In genomic region chr22:25554321-25555088, GRCh38 we compare ENCODE assay signal across 16 cellular contexts.
"Had no signal": no experiment of that assay in that cellular context is flagged by ENCODE, and none has a peak within 500 bp of the region (broad histone marks: within the 10 kb centered on the region; RNA-seq: fewer than 3 reads in every experiment).

No MANE protein-coding gene starts in this region.

- DNase-seq: activated CD4-positive, alpha-beta T cell treated with anti-CD3 and anti-CD28 coated beads for 48 hours; activated naive CD4-positive, alpha-beta T cell treated with anti-CD3 and anti-CD28 coated beads, Interleukin-2, amount 50 U/mL, for 16 hours; central memory CD4-positive, alpha-beta T cell; effector CD4-positive, alpha-beta T cell; gastrocnemius medialis; kidney; sigmoid colon; stimulated activated CD4-positive, alpha-beta T cell treated with anti-CD3 and anti-CD28 coated beads, Interleukin-4, amount 100 ng/mL, for 1 hour; stimulated activated CD8-positive, alpha-beta memory T cell treated with anti-CD3 and anti-CD28 coated beads, Interleukin-4, amount 100 ng/mL, for 48 hours; stimulated activated naive CD8-positive, alpha-beta T cell treated with anti-CD3 and anti-CD28 coated beads, Interleukin-15, amount 100 ng/mL, for 72 hours; tibial artery had no signal

- H3K27ac Mint-ChIP-seq: activated T-helper 2 cell treated with anti-CD3 and anti-CD28 coated beads, Interferon-gamma antibody, Interleukin-2, Interleukin-4, amounts not matched to agents 10 μg/mL and 5 μg/mL and 100 μg/mL, durations not matched to agents 14 hours and 24 hours and 36 hours; T-helper 1 cell treated with Interleukin-12 subunit alpha and Interleukin-12 subunit beta and Interleukin-4 antibody, amounts not matched to agents 30 μg/mL and 1 μg/mL, for 36 hours; WTC11 had no signal

- H3K27me3 ChIP-seq: gastrocnemius medialis, sigmoid colon, tibial artery had no signal

- H3K27ac ChIP-seq: coronary artery, gastrocnemius medialis, tibial artery had no signal

- H3K9me3 Mint-ChIP-seq: activated T-helper 2 cell treated with anti-CD3 and anti-CD28 coated beads, Interferon-gamma antibody, Interleukin-2, Interleukin-4, amounts not matched to agents 10 μg/mL and 5 μg/mL and 100 μg/mL, durations not matched to agents 14 hours and 24 hours and 36 hours; neural crest cell; stimulated activated naive CD8-positive, alpha-beta T cell treated with anti-CD3 and anti-CD28 coated beads, Interleukin-15, amount 100 ng/mL, for 72 hours; T-helper 1 cell treated with Interleukin-12 subunit alpha and Interleukin-12 subunit beta and Interleukin-4 antibody, amounts not matched to agents 30 μg/mL and 1 μg/mL, for 36 hours had no signal

- H3K36me3 ChIP-seq: gastrocnemius medialis, sigmoid colon, tibial artery had no signal

- H3K4me1 ChIP-seq: gastrocnemius medialis, tibial artery had no signal

- ATAC-seq: gastrocnemius medialis; stimulated activated naive CD8-positive, alpha-beta T cell treated with anti-CD3 and anti-CD28 coated beads, Interleukin-15, amount 100 ng/mL, for 72 hours; WTC11 had no signal

- H3K4me3 Mint-ChIP-seq: neural crest cell; stimulated activated naive CD8-positive, alpha-beta T cell treated with anti-CD3 and anti-CD28 coated beads, Interleukin-15, amount 100 ng/mL, for 72 hours; T-helper 1 cell treated with Interleukin-12 subunit alpha and Interleukin-12 subunit beta and Interleukin-4 antibody, amounts not matched to agents 30 μg/mL and 1 μg/mL, for 36 hours; WTC11 had no signal

- H3K4me3 ChIP-seq: coronary artery, gastrocnemius medialis, sigmoid colon, tibial artery had no signal

- H3K9me3 ChIP-seq: gastrocnemius medialis, tibial artery had no signal
